ENCODE assay signal across 8 cellular contexts in genomic region chr14:76947838-76948184, GRCh38.
A peak's percentile ranks its signal among the peaks of the same experiment; 100 is the strongest.
DNase-seq lines count a peak whose midpoint lies in the region; ATAC-seq and TF ChIP-seq lines count a peak whose summit lies in the region.

No MANE protein-coding gene starts in this region.

- H3K9me2 ChIP-seq in PC-3 (replicated peaks; ENCODE audit: low read length): no peaks in the 10 kb centered on the region

- intact Hi-C loops in PC-3 (cut with micrococcal nuclease): loop anchor here (1.0 kb wide), 2 partner anchors 29 to 122 kb away; no protein-coding TSS in a partner anchor

- TF ChIP-seq CTCF in BE2C (IDR thresholded peaks at IDR 0.05; ENCODE audit: low read depth, low read length) (no peak), PC-3 (conservative IDR thresholded peaks at IDR 0.05; ENCODE audit: low read depth, low read length) (no peak), epithelial cell of proximal tubule (conservative IDR thresholded peaks at IDR 0.05; ENCODE audit: low read depth, low read length) (no peak), osteoblast (IDR thresholded peaks at IDR 0.05; ENCODE audit: extremely low read depth, low read depth, low read length) (no peak)

- BruUV-seq in PC-3 (replicated peaks; lab: Mats Ljungman, UMichigan): no TSS peak

- no peaks in the 10 kb centered on the region for H3F3A ChIP-seq in PC-3 (ENCODE audit: low read length, unreplicated experiment)

- peak overlapping the region; percentile 78 for H3K9ac ChIP-seq in PC-3 (ENCODE audit: low read length)

- no peak overlapping the region for H2AFZ ChIP-seq in PC-3 (ENCODE audit: low read length)
- H2AFZ ChIP-seq in osteoblast (ENCODE audit: low read length): no peak overlapping the region

- H3K27ac ChIP-seq in PC-3 (ENCODE audit: low read length) (peak overlapping the region; percentile 95), osteoblast (ENCODE audit: low read depth, low read length) (peak overlapping the region; percentile 93)

- H3K79me2 ChIP-seq in PC-3 (ENCODE audit: low read length) (no peaks in the 10 kb centered on the region), osteoblast (ENCODE audit: insufficient read depth, low read length) (no peaks in the 10 kb centered on the region)

- no peaks in the 10 kb centered on the region for H3K27me3 ChIP-seq in BE2C
- no peaks in the 10 kb centered on the region for H3K27me3 ChIP-seq in PC-3 (ENCODE audit: low read length)
- no peaks in the 10 kb centered on the region for H3K27me3 ChIP-seq in osteoblast (ENCODE audit: insufficient read depth, low read length)

- H3K4me1 ChIP-seq in BE2C: peaks cover 39% of the 10 kb centered on the region
- H3K4me1 ChIP-seq in PC-3 (ENCODE audit: insufficient read depth, low read length): peaks cover 46% of the 10 kb centered on the region
- peaks cover 35% of the 10 kb centered on the region for H3K4me1 ChIP-seq in osteoblast (ENCODE audit: insufficient read depth, low read length)

- no peaks in the 10 kb centered on the region for H3K36me3 ChIP-seq in BE2C
- H3K36me3 ChIP-seq in PC-3 (ENCODE audit: low read depth, low read length): no peaks in the 10 kb centered on the region
- no peaks in the 10 kb centered on the region for H3K36me3 ChIP-seq in osteoblast (ENCODE audit: insufficient read depth, low read length)

- H3K9me3 ChIP-seq in BE2C: no peaks in the 10 kb centered on the region
- H3K9me3 ChIP-seq in PC-3 (ENCODE audit: low read length): no peaks in the 10 kb centered on the region
- H3K9me3 ChIP-seq in osteoblast (ENCODE audit: low read depth, low read length): no peaks in the 10 kb centered on the region

- CTCF ChIA-PET in PC-3 (lab: Charles Lee): interaction anchor here (0.6 to 1.3 kb wide), 6 partner anchors 29 to 123 kb away, joined by 3 to 8 read pairs (median 4); no protein-coding TSS in a partner anchor

- H3K4me2 ChIP-seq in PC-3 (ENCODE audit: low read length) (peak overlapping the region; percentile 72), osteoblast (ENCODE audit: insufficient read depth, low read length) (peak overlapping the region; percentile 72)

- POLR2A ChIA-PET in PC-3 (lab: Charles Lee; ENCODE audit: unreplicated experiment): interaction anchor here (0.6 kb wide), 1 partner anchor 28 kb away, joined by 6 read pairs; no protein-coding TSS in a partner anchor

- H4K20me1 ChIP-seq in PC-3 (ENCODE audit: low read length): no peaks in the 10 kb centered on the region
- no peaks in the 10 kb centered on the region for H4K20me1 ChIP-seq in osteoblast (ENCODE audit: insufficient read depth, low read length)

- no peak for ATAC-seq in PC-3
- ATAC-seq in GM19397 (IDR thresholded peaks at IDR 0.05; ENCODE audit: unreplicated experiment): no peak

- DNase-seq in BE2C (no peak), PC-3 (no peak), epithelial cell of proximal tubule (ENCODE audit: low read depth) (no peak), osteoblast (ENCODE audit: insufficient read length, low spot score, missing footprints) (no peak), AG08395 (ENCODE audit: low spot score) (no peak), midbrain (lab: John Stamatoyannopoulos, UW) (no peak), HuH-7 (ENCODE audit: low spot score) (no peak)

- H3K4me3 ChIP-seq in BE2C (ENCODE audit: low read depth, low read length) (peak overlapping the region; percentile 2; the same call in 1 of the 2 replicates), PC-3 (ENCODE audit: low read length) (no peak overlapping the region), epithelial cell of proximal tubule (ENCODE audit: low read depth, low read length) (peak overlapping the region; percentile 13), osteoblast (ENCODE audit: insufficient read depth, low read length) (peak overlapping the region; percentile 53)
